ENCODE assay signal across 1 cellular context in the genomic region with DNA sequence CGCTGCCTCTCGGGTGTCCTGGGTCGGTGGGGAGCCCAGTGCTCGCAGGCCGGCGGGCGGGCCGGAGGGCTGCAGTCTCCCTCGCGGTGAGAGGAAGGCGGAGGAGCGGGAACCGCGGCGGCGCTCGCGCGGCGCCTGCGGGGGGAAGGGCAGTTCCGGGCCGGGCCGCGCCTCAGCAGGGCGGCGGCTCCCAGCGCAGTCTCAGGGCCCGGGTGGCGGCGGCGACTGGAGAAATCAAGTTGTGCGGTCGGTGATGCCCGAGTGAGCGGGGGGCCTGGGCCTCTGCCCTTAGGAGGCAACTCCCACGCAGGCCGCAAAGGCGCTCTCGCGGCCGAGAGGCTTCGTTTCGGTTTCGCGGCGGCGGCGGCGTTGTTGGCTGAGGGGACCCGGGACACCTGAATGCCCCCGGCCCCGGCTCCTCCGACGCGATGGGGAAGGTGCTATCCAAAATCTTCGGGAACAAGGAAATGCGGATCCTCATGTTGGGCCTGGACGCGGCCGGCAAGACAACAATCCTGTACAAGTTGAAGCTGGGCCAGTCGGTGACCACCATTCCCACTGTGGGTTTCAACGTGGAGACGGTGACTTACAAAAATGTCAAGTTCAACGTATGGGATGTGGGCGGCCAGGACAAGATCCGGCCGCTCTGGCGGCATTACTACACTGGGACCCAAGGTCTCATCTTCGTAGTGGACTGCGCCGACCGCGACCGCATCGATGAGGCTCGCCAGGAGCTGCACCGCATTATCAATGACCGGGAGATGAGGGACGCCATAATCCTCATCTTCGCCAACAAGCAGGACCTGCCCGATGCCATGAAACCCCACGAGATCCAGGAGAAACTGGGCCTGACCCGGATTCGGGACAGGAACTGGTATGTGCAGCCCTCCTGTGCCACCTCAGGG.
A peak's percentile ranks its signal among the peaks of the same experiment; 100 is the strongest.
TF ChIP-seq lines count a peak whose summit lies in the region.

No MANE protein-coding gene starts in this region.

TF ChIP-seq in GM12878, 131 proteins besides CTCF, POLR2A, EP300 and RAD21 (continued from another document and continues in another):
- TF ChIP-seq, protein P1, sequence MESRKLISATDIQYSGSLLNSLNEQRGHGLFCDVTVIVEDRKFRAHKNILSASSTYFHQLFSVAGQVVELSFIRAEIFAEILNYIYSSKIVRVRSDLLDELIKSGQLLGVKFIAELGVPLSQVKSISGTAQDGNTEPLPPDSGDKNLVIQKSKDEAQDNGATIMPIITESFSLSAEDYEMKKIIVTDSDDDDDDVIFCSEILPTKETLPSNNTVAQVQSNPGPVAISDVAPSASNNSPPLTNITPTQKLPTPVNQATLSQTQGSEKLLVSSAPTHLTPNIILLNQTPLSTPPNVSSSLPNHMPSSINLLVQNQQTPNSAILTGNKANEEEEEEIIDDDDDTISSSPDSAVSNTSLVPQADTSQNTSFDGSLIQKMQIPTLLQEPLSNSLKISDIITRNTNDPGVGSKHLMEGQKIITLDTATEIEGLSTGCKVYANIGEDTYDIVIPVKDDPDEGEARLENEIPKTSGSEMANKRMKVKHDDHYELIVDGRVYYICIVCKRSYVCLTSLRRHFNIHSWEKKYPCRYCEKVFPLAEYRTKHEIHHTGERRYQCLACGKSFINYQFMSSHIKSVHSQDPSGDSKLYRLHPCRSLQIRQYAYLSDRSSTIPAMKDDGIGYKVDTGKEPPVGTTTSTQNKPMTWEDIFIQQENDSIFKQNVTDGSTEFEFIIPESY (IDR thresholded peaks at IDR 0.05) = no peak
- TF ChIP-seq NR2F1 (conservative IDR thresholded peaks at IDR 0.05) = peak; percentile 90
- no peak for TF ChIP-seq MEF2B (IDR thresholded peaks at IDR 0.05; ENCODE audit: partially characterized antibody, poor library complexity, severe bottlenecking)
- TF ChIP-seq, protein P2, sequence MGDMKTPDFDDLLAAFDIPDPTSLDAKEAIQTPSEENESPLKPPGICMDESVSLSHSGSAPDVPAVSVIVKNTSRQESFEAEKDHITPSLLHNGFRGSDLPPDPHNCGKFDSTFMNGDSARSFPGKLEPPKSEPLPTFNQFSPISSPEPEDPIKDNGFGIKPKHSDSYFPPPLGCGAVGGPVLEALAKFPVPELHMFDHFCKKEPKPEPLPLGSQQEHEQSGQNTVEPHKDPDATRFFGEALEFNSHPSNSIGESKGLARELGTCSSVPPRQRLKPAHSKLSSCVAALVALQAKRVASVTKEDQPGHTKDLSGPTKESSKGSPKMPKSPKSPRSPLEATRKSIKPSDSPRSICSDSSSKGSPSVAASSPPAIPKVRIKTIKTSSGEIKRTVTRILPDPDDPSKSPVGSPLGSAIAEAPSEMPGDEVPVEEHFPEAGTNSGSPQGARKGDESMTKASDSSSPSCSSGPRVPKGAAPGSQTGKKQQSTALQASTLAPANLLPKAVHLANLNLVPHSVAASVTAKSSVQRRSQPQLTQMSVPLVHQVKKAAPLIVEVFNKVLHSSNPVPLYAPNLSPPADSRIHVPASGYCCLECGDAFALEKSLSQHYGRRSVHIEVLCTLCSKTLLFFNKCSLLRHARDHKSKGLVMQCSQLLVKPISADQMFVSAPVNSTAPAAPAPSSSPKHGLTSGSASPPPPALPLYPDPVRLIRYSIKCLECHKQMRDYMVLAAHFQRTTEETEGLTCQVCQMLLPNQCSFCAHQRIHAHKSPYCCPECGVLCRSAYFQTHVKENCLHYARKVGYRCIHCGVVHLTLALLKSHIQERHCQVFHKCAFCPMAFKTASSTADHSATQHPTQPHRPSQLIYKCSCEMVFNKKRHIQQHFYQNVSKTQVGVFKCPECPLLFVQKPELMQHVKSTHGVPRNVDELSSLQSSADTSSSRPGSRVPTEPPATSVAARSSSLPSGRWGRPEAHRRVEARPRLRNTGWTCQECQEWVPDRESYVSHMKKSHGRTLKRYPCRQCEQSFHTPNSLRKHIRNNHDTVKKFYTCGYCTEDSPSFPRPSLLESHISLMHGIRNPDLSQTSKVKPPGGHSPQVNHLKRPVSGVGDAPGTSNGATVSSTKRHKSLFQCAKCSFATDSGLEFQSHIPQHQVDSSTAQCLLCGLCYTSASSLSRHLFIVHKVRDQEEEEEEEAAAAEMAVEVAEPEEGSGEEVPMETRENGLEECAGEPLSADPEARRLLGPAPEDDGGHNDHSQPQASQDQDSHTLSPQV (IDR thresholded peaks at IDR 0.05) = no peak
- no peak for TF ChIP-seq HDAC6 (IDR thresholded peaks at IDR 0.05; ENCODE audit: unreplicated experiment)
- TF ChIP-seq CREM (IDR thresholded peaks at IDR 0.05; ENCODE audit: low read depth) = peak; percentile 45; the same call in 1 of the 2 replicates
- peak; percentile 73; the same call in 1 of the 2 replicates for TF ChIP-seq ZNF217 (IDR thresholded peaks at IDR 0.05)
- no peak for TF ChIP-seq NR2C2 (IDR thresholded peaks at IDR 0.05; ENCODE audit: borderline replicate concordance, control insufficient read depth, insufficient read length, low read depth)
- no peak for TF ChIP-seq ZZZ3 (IDR thresholded peaks at IDR 0.05; ENCODE audit: control insufficient read depth, insufficient read length, low read depth)
- TF ChIP-seq, protein P3, sequence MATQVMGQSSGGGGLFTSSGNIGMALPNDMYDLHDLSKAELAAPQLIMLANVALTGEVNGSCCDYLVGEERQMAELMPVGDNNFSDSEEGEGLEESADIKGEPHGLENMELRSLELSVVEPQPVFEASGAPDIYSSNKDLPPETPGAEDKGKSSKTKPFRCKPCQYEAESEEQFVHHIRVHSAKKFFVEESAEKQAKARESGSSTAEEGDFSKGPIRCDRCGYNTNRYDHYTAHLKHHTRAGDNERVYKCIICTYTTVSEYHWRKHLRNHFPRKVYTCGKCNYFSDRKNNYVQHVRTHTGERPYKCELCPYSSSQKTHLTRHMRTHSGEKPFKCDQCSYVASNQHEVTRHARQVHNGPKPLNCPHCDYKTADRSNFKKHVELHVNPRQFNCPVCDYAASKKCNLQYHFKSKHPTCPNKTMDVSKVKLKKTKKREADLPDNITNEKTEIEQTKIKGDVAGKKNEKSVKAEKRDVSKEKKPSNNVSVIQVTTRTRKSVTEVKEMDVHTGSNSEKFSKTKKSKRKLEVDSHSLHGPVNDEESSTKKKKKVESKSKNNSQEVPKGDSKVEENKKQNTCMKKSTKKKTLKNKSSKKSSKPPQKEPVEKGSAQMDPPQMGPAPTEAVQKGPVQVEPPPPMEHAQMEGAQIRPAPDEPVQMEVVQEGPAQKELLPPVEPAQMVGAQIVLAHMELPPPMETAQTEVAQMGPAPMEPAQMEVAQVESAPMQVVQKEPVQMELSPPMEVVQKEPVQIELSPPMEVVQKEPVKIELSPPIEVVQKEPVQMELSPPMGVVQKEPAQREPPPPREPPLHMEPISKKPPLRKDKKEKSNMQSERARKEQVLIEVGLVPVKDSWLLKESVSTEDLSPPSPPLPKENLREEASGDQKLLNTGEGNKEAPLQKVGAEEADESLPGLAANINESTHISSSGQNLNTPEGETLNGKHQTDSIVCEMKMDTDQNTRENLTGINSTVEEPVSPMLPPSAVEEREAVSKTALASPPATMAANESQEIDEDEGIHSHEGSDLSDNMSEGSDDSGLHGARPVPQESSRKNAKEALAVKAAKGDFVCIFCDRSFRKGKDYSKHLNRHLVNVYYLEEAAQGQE (IDR thresholded peaks at IDR 0.05; ENCODE audit: low read depth, low read length) = 0 out of 2 replicates have a peak, but pooled peaks have one; percentile 31
- TF ChIP-seq MXI1 (IDR thresholded peaks at IDR 0.05; ENCODE audit: low read depth, low read length) = no peak
- no peak; the same call in 1 of the 2 replicates for TF ChIP-seq NFIC (IDR thresholded peaks at IDR 0.05; ENCODE audit: low read depth, low read length)
- TF ChIP-seq, protein P4, sequence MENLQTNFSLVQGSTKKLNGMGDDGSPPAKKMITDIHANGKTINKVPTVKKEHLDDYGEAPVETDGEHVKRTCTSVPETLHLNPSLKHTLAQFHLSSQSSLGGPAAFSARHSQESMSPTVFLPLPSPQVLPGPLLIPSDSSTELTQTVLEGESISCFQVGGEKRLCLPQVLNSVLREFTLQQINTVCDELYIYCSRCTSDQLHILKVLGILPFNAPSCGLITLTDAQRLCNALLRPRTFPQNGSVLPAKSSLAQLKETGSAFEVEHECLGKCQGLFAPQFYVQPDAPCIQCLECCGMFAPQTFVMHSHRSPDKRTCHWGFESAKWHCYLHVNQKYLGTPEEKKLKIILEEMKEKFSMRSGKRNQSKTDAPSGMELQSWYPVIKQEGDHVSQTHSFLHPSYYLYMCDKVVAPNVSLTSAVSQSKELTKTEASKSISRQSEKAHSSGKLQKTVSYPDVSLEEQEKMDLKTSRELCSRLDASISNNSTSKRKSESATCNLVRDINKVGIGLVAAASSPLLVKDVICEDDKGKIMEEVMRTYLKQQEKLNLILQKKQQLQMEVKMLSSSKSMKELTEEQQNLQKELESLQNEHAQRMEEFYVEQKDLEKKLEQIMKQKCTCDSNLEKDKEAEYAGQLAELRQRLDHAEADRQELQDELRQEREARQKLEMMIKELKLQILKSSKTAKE (IDR thresholded peaks at IDR 0.05; ENCODE audit: low read depth, poor library complexity, severe bottlenecking) = no peak
- TF ChIP-seq RCOR1 (conservative IDR thresholded peaks at IDR 0.05; ENCODE audit: low read depth, low read length) = no peak
- TF ChIP-seq CBX5 (IDR thresholded peaks at IDR 0.05; ENCODE audit: low read depth) = no peak
- TF ChIP-seq IKZF1 (conservative IDR thresholded peaks at IDR 0.05) = peak; percentile 77
- TF ChIP-seq, protein P5, sequence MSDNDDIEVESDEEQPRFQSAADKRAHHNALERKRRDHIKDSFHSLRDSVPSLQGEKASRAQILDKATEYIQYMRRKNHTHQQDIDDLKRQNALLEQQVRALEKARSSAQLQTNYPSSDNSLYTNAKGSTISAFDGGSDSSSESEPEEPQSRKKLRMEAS (IDR thresholded peaks at IDR 0.05; ENCODE audit: low read depth, low read length) = no peak
- TF ChIP-seq BCL11A (IDR thresholded peaks at IDR 0.05; ENCODE audit: low read depth, low read length) = 0 out of 2 replicates have a peak, but pooled peaks have one; percentile 5
- TF ChIP-seq EED (IDR thresholded peaks at IDR 0.05; ENCODE audit: low read depth) = peak; percentile 58; the same call in 1 of the 2 replicates
- TF ChIP-seq SUPT20H (IDR thresholded peaks at IDR 0.05; ENCODE audit: borderline replicate concordance, control insufficient read depth, low read depth, low read length) = no peak
- no peak for TF ChIP-seq BMI1 (IDR thresholded peaks at IDR 0.05; ENCODE audit: borderline replicate concordance)
- no peak for TF ChIP-seq RFX5 (IDR thresholded peaks at IDR 0.05; ENCODE audit: low read depth, low read length)
- peak; percentile 100; the same call in 1 of the 2 replicates for TF ChIP-seq LARP7 (IDR thresholded peaks at IDR 0.05)
- no peak; the same call in 1 of the 2 replicates for TF ChIP-seq ZBED1 (IDR thresholded peaks at IDR 0.05; ENCODE audit: borderline replicate concordance)
- TF ChIP-seq, protein P6, sequence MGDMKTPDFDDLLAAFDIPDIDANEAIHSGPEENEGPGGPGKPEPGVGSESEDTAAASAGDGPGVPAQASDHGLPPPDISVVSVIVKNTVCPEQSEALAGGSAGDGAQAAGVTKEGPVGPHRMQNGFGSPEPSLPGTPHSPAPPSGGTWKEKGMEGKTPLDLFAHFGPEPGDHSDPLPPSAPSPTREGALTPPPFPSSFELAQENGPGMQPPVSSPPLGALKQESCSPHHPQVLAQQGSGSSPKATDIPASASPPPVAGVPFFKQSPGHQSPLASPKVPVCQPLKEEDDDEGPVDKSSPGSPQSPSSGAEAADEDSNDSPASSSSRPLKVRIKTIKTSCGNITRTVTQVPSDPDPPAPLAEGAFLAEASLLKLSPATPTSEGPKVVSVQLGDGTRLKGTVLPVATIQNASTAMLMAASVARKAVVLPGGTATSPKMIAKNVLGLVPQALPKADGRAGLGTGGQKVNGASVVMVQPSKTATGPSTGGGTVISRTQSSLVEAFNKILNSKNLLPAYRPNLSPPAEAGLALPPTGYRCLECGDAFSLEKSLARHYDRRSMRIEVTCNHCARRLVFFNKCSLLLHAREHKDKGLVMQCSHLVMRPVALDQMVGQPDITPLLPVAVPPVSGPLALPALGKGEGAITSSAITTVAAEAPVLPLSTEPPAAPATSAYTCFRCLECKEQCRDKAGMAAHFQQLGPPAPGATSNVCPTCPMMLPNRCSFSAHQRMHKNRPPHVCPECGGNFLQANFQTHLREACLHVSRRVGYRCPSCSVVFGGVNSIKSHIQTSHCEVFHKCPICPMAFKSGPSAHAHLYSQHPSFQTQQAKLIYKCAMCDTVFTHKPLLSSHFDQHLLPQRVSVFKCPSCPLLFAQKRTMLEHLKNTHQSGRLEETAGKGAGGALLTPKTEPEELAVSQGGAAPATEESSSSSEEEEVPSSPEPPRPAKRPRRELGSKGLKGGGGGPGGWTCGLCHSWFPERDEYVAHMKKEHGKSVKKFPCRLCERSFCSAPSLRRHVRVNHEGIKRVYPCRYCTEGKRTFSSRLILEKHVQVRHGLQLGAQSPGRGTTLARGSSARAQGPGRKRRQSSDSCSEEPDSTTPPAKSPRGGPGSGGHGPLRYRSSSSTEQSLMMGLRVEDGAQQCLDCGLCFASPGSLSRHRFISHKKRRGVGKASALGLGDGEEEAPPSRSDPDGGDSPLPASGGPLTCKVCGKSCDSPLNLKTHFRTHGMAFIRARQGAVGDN (IDR thresholded peaks at IDR 0.05) = no peak; the same call in 1 of the 2 replicates
- no peak for TF ChIP-seq KAT2A (conservative IDR thresholded peaks at IDR 0.05; ENCODE audit: control insufficient read depth, low read depth, low read length)
- no peak; a peak in 1 of 4 replicates for TF ChIP-seq ETV6 (conservative IDR thresholded peaks at IDR 0.05 in 1 of 2, IDR thresholded peaks at IDR 0.05 in 1 of 2; ENCODE audit: borderline replicate concordance in 1 of 2, low read depth in 1 of 2)
- TF ChIP-seq, protein P7, sequence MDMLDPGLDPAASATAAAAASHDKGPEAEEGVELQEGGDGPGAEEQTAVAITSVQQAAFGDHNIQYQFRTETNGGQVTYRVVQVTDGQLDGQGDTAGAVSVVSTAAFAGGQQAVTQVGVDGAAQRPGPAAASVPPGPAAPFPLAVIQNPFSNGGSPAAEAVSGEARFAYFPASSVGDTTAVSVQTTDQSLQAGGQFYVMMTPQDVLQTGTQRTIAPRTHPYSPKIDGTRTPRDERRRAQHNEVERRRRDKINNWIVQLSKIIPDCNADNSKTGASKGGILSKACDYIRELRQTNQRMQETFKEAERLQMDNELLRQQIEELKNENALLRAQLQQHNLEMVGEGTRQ (IDR thresholded peaks at IDR 0.05; ENCODE audit: borderline replicate concordance, low read depth, low read length) = no peak
- TF ChIP-seq WRNIP1 (IDR thresholded peaks at IDR 0.05; ENCODE audit: borderline replicate concordance, low read depth, low read length) = no peak; the same call in 1 of the 2 replicates
- TF ChIP-seq KDM1A (IDR thresholded peaks at IDR 0.05; ENCODE audit: borderline replicate concordance) = no peak
- TF ChIP-seq FOS (IDR thresholded peaks at IDR 0.05; ENCODE audit: borderline replicate concordance, extremely low read depth, insufficient read length) = no peak
- no peak for TF ChIP-seq PML (IDR thresholded peaks at IDR 0.05; ENCODE audit: low read length)
- TF ChIP-seq STAT3 (IDR thresholded peaks at IDR 0.05; ENCODE audit: low read depth, low read length) = no peak
